11 cellular contexts compared by ENCODE assay signal in the genomic region with DNA sequence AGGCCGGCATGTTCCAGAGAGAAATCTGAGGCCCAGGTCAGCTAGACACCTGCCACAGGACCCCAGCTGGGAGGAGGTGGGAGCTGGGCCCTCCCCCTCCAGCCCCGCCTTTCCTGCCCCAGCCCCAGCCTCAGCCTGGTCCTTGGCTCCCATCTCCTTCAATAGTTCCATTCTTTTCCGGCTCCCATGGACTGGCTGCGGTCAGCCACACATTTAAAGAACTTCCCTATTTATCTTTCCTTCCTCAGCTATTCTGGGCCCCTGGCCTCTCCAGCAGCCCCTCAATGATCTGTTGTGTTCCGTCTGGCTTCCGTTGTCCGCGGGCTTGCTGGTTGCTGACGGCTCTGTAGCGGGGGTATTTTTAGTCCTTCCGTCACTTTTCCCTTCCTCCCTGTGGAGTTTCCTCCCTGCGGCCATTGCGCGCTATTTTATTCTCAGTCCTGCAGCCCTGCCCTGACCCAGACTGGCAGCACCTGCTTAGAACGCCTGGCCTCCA.
DNase-seq lines count a peak whose midpoint lies in the region; ATAC-seq and TF ChIP-seq lines count a peak whose summit lies in the region.
"Had no signal": no experiment of that assay in that cellular context is flagged by ENCODE, and none has a peak within 500 bp of the region (broad histone marks: within the 10 kb centered on the region; RNA-seq: fewer than 3 reads in every experiment).

No MANE protein-coding gene starts in this region.

- no peaks in the 10 kb centered on the region for H3K9me2 ChIP-seq in SK-N-SH
- no peaks in the 10 kb centered on the region for H3K9me2 ChIP-seq in GM23338 (ENCODE audit: insufficient read depth)

- H3K36me3 ChIP-seq in breast epithelium (no peaks in the 10 kb centered on the region), endodermal cell (ENCODE audit: control insufficient read depth, insufficient read depth, low read length) (peaks cover 45% of the 10 kb centered on the region), vagina (peaks cover 0 to 15% of the 10 kb centered on the region in 2 donors), SK-N-SH (replicated peaks in 1 of 2; ENCODE audit: control insufficient read depth in 1 of 2, insufficient read depth in 2 of 2, low read length in 1 of 2) (peaks cover 16 to 56% of the 10 kb centered on the region in 2 experiments), GM23338 (ENCODE audit: insufficient read depth) (no peaks in the 10 kb centered on the region)

- peak; percentile 21 to 45 for DNase-seq in breast epithelium (ENCODE audit: low spot score in 2 of 2)
- DNase-seq in MCF 10A (ENCODE audit: unreplicated experiment) = no peak
- peak; percentile 22 for DNase-seq in endodermal cell
- DNase-seq in medulla oblongata (ENCODE audit: extremely low spot score) = peak; percentile 88
- peak; percentile 54 to 74 for DNase-seq in vagina (ENCODE audit: extremely low spot score in 2 of 2)
- DNase-seq in SK-N-SH = no peak
- DNase-seq in iPS-NIHi11 (ENCODE audit: low spot score) = no peak
- DNase-seq in GM23338 (ENCODE audit: low spot score) = no peak
- DNase-seq: NCI-H2081 treated with DMSO at 0.1 percent for 48 hours, occipital lobe had no signal

- no peaks in the 10 kb centered on the region for H3K4me1 ChIP-seq in breast epithelium
- no peaks in the 10 kb centered on the region for H3K4me1 ChIP-seq in endodermal cell (ENCODE audit: control insufficient read depth, insufficient read depth, low read length)
- H3K4me1 ChIP-seq in vagina = peaks cover 19% of the 10 kb centered on the region
- H3K4me1 ChIP-seq in SK-N-SH (ENCODE audit: control insufficient read depth in 1 of 2, insufficient read depth in 2 of 2, low read depth in 1 of 2, low read length in 1 of 2) = peaks cover 0 to 39% of the 10 kb centered on the region in 2 experiments; a peak in 1 of 4 replicates
- H3K4me1 ChIP-seq in GM23338 (ENCODE audit: insufficient read depth) = no peaks in the 10 kb centered on the region

- WGBS in endodermal cell (ENCODE audit: insufficient coverage in 1 of 2, insufficient read length in 1 of 2), 2 experiments = 93 to 94% methylated on average over 10 to 15 of the region's 15 CpGs
- 98% methylated on average over 15 of the region's 15 CpGs for WGBS in SK-N-SH (ENCODE audit: low lambda C conversion rate)

- H3K27me3 ChIP-seq in breast epithelium (no peaks in the 10 kb centered on the region), endodermal cell (ENCODE audit: control insufficient read depth, insufficient read depth, low read length, poor library complexity, severe bottlenecking) (no peaks in the 10 kb centered on the region), vagina (no peaks in the 10 kb centered on the region), SK-N-SH (ENCODE audit: insufficient read depth) (no peaks in the 10 kb centered on the region), GM23338 (ENCODE audit: insufficient read depth) (no peaks in the 10 kb centered on the region)

- ATAC-seq in GM23338 = no peak
- ATAC-seq: GM12878 had no signal

- H2AFZ ChIP-seq in SK-N-SH (ENCODE audit: low read depth) (no peak overlapping the region), GM23338 (no peak overlapping the region)

- peaks cover 5% of the 10 kb centered on the region for H3K36me3 Mint-ChIP-seq in MCF 10A (ENCODE audit: insufficient read depth, unreplicated experiment)
- H3K36me3 Mint-ChIP-seq in endodermal cell (ENCODE audit: low read depth) = peaks cover 52% of the 10 kb centered on the region
- peaks cover 20% of the 10 kb centered on the region; the same call in 2 of the 3 replicates for H3K36me3 Mint-ChIP-seq in GM23338 (ENCODE audit: low read depth)

- H3K79me2 ChIP-seq in SK-N-SH (ENCODE audit: insufficient read depth) (no peaks in the 10 kb centered on the region), GM23338 (replicated peaks; ENCODE audit: insufficient read depth) (no peaks in the 10 kb centered on the region)

- H3F3A ChIP-seq in SK-N-SH (replicated peaks; ENCODE audit: insufficient read depth) = no peaks in the 10 kb centered on the region
- no peaks in the 10 kb centered on the region for H3F3A ChIP-seq in GM23338 (replicated peaks; ENCODE audit: low read depth)

- TF ChIP-seq RAD21 in SK-N-SH (IDR thresholded peaks at IDR 0.05; ENCODE audit: low read length) = no peak

- H3K9me3 ChIP-seq in breast epithelium (no peaks in the 10 kb centered on the region), endodermal cell (ENCODE audit: control insufficient read depth, low read length) (no peaks in the 10 kb centered on the region), vagina (no peaks in the 10 kb centered on the region), SK-N-SH (no peaks in the 10 kb centered on the region)

- H3K27ac ChIP-seq in breast epithelium = peak overlapping the region in 1 of 2 donors; percentile 2
- no peak overlapping the region for H3K27ac ChIP-seq in endodermal cell (ENCODE audit: low read depth, low read length)
- H3K27ac ChIP-seq in vagina = no peak overlapping the region
- H3K27ac ChIP-seq in SK-N-SH (ENCODE audit: low read depth in 2 of 2, low read length in 1 of 2) = no peak overlapping the region
- H3K27ac ChIP-seq in GM23338 (ENCODE audit: low read depth) = no peak overlapping the region

- H4K20me1 ChIP-seq in SK-N-SH (ENCODE audit: insufficient read depth) (no peaks in the 10 kb centered on the region), GM23338 (replicated peaks; ENCODE audit: insufficient read depth) (0 out of 2 replicates have a peak, but pooled peaks cover 6% of the 10 kb centered on the region)

- H3K9ac ChIP-seq in endodermal cell (ENCODE audit: extremely low read depth, low read length, poor library complexity, severe bottlenecking) (no peak overlapping the region), SK-N-SH (no peak overlapping the region)

- no TSS peak for BruUV-seq in MCF 10A (replicated peaks; lab: Mats Ljungman, UMichigan)

- TF ChIP-seq POLR2A in breast epithelium (IDR thresholded peaks at IDR 0.05) = no peak
- no peak for TF ChIP-seq POLR2A in vagina (IDR thresholded peaks at IDR 0.05)

- intact Hi-C loops in breast epithelium (cut with DNase I; ENCODE audit: low total_unique reads) (no loop called here), MCF 10A (cut with micrococcal nuclease) (no loop called here), vagina (cut with DNase I) (no loop called here)

- H3K27ac Mint-ChIP-seq in MCF 10A (ENCODE audit: low read depth, unreplicated experiment) (no peak overlapping the region), endodermal cell (no peak overlapping the region), GM23338 (no peak overlapping the region; the same call in 1 of the 2 replicates)

- H3K4me2 ChIP-seq in SK-N-SH (no peak overlapping the region), GM23338 (no peak overlapping the region)

- POLR2A ChIA-PET in MCF 10A (lab: Yijun Ruan, JAX) = no interaction called here
- POLR2A ChIA-PET in SK-N-SH (lab: Yijun Ruan, JAX) = no interaction called here

- TF ChIP-seq EP300 in SK-N-SH (IDR thresholded peaks at IDR 0.05; ENCODE audit: borderline replicate concordance in 1 of 2, low read depth in 1 of 2, low read length in 1 of 2) = no peak

- H3K4me3 ChIP-seq in breast epithelium (no peak overlapping the region), endodermal cell (ENCODE audit: low read length) (no peak overlapping the region), vagina (no peak overlapping the region), SK-N-SH (ENCODE audit: low read depth in 2 of 2, low read length in 1 of 2) (no peak overlapping the region), GM23338 (no peak overlapping the region)
- H3K4me3 ChIP-seq: GM12878 had no signal

- CTCF ChIA-PET in MCF 10A (lab: Yijun Ruan, JAX) = no interaction called here
- CTCF ChIA-PET in SK-N-SH (lab: Yijun Ruan, JAX) = no interaction called here

- TF ChIP-seq CTCF in breast epithelium (IDR thresholded peaks at IDR 0.05) (no peak), MCF 10A (IDR thresholded peaks at IDR 0.05; ENCODE audit: unreplicated experiment) (no peak), endodermal cell (conservative IDR thresholded peaks at IDR 0.05) (no peak), vagina (IDR thresholded peaks at IDR 0.05) (no peak), SK-N-SH (IDR thresholded peaks at IDR 0.05) (no peak), GM23338 (conservative IDR thresholded peaks at IDR 0.05; ENCODE audit: low read depth in 2 of 2) (no peak)

- no peak overlapping the region for H3K4me3 Mint-ChIP-seq in MCF 10A (ENCODE audit: unreplicated experiment)
- H3K4me3 Mint-ChIP-seq in endodermal cell = no peak overlapping the region
- no peak overlapping the region for H3K4me3 Mint-ChIP-seq in GM23338

- H3K27me3 Mint-ChIP-seq in MCF 10A (ENCODE audit: insufficient read depth, unreplicated experiment) (no peaks in the 10 kb centered on the region), endodermal cell (ENCODE audit: insufficient read depth) (no peaks in the 10 kb centered on the region), GM23338 (ENCODE audit: insufficient read depth, low read depth, poor library complexity) (peaks cover 4% of the 10 kb centered on the region)

- no peaks in the 10 kb centered on the region for H3K9me3 Mint-ChIP-seq in MCF 10A (ENCODE audit: unreplicated experiment)
- H3K9me3 Mint-ChIP-seq in endodermal cell = no peaks in the 10 kb centered on the region
- no peaks in the 10 kb centered on the region for H3K9me3 Mint-ChIP-seq in GM23338

- H3K4me1 Mint-ChIP-seq in MCF 10A (ENCODE audit: insufficient read depth, unreplicated experiment) (no peaks in the 10 kb centered on the region), endodermal cell (no peaks in the 10 kb centered on the region), GM23338 (no peaks in the 10 kb centered on the region)

TF ChIP-seq in SK-N-SH, 30 proteins besides CTCF, POLR2A, EP300 and RAD21 (continues in another document):
- TF ChIP-seq FOXJ3 (CRISPR knock-in tag; IDR thresholded peaks at IDR 0.05) (no peak), NRF1 (IDR thresholded peaks at IDR 0.05; ENCODE audit: low read depth, low read length) (no peak)
- TF ChIP-seq, protein P1, sequence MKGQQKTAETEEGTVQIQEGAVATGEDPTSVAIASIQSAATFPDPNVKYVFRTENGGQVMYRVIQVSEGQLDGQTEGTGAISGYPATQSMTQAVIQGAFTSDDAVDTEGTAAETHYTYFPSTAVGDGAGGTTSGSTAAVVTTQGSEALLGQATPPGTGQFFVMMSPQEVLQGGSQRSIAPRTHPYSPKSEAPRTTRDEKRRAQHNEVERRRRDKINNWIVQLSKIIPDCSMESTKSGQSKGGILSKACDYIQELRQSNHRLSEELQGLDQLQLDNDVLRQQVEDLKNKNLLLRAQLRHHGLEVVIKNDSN (IDR thresholded peaks at IDR 0.05; ENCODE audit: borderline replicate concordance, low read depth) = no peak

TF ChIP-seq in GM23338, 12 proteins besides CTCF, POLR2A, EP300 and RAD21:
- TF ChIP-seq STAT1 (IDR thresholded peaks at IDR 0.05; ENCODE audit: unreplicated experiment) = no peak
TF ChIP-seq in GM23338: peak in this region for 0.

Comparison
In these comparisons a context has a peak if more than half of its experiments do, and no peak if none do; other contexts are left out.
1. DNase-seq: peak in breast epithelium (2 of 2), endodermal cell (single experiment), medulla oblongata (single experiment) and vagina (2 of 2); none in MCF 10A (single experiment), SK-N-SH (single experiment), iPS-NIHi11 (single experiment) and GM23338 (single experiment).